ENCODE assay signal across 9 cellular contexts in the genomic region with DNA sequence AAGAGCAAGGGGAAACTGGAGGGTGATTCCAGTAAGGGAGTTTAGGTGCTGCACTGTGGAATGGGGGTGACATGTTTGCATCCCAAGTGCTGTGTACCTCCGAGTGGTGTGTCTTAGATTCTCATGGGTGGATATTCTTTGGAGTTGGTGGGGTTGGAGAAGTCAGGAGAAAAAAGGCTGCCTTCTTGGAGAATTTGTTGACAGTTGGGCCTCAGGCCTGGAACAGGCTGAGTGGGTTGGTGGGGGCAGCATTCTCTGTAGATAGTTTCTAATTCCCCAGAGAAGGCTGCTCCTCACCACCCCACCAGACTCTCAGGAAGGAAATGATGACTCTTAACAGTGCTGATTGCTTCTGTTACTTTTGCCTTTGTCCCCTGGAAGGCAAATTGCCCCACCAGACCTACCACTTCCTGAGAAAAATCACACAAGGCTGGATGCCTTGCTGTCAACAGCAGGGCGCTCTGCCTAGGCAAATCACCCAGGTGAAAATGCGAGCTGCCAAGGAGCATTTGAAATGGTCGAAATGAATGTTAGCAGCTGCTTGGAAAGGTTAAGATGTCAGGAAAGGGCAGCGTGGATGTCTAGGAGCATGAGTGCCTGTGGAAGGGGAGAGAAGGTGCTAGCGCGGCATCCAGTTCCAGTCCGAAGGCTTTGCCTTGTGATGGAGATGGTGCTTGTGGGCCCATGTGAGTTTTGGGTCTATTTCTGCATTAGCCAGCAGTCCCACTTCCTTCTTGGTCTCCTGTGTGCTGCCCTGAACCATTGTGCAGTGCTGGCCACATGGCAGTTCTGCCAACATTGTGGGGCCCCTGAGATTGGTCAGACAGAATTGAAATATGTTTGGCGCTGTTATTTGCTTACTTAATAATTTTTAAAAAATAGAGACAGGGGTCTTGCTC. TPM values are rescaled to one million over a fixed set of nuclear protein-coding genes. Genes with fewer than 3 reads are reported as not detected.
DNase-seq lines count a peak whose midpoint lies in the region; ATAC-seq and TF ChIP-seq lines count a peak whose summit lies in the region.
"Had no signal": no experiment of that assay in that cellular context is flagged by ENCODE, and none has a peak within 500 bp of the region (broad histone marks: within the 10 kb centered on the region; RNA-seq: fewer than 3 reads in every experiment).

No MANE protein-coding gene starts in this region.

- H2AK5ac ChIP-seq in mesendoderm (ENCODE audit: low read length) = peak overlapping the region; percentile 79

- peak; percentile 78 for ATAC-seq in GM21515 (IDR thresholded peaks at IDR 0.05; ENCODE audit: unreplicated experiment)

- peak overlapping the region; percentile 5 for H4K5ac ChIP-seq in mesendoderm (ENCODE audit: low read length)

- peak overlapping the region; percentile 57 for H3K18ac ChIP-seq in mesendoderm (ENCODE audit: low read length)

- H3K27me3 ChIP-seq in HUES6 (ENCODE audit: control insufficient read depth, insufficient read depth, low read length) (no peaks in the 10 kb centered on the region), mesendoderm (ENCODE audit: insufficient read depth, low read length, poor library complexity) (no peaks in the 10 kb centered on the region)
- H3K27me3 ChIP-seq: vagina had no signal

- H3K4ac ChIP-seq in mesendoderm (ENCODE audit: low read depth, low read length) = peak overlapping the region; percentile 49

- H4K8ac ChIP-seq in mesendoderm (ENCODE audit: low read depth, low read length) = no peak overlapping the region

- peak overlapping the region; percentile 39 for H3K9ac ChIP-seq in HUES6 (ENCODE audit: low read length)
- H3K9ac ChIP-seq in mesendoderm (ENCODE audit: low read length) = peak overlapping the region; percentile 46

- peak overlapping the region; percentile 73 for H2BK5ac ChIP-seq in mesendoderm (ENCODE audit: low read length)

- H3K4me1 ChIP-seq in HUES6 (ENCODE audit: control insufficient read depth, insufficient read depth, low read length) (peaks cover 43% of the 10 kb centered on the region), mesendoderm (ENCODE audit: control insufficient read depth, low read depth, low read length) (peaks cover 21% of the 10 kb centered on the region)
- H3K4me1 ChIP-seq: vagina had no signal

- peak overlapping the region; percentile 36; the same call in 1 of the 2 replicates for H3K27ac ChIP-seq in HUES6 (ENCODE audit: low read depth, low read length)
- peak overlapping the region; percentile 30 for H3K27ac ChIP-seq in mesendoderm (ENCODE audit: low read depth, low read length)
- H3K27ac ChIP-seq: vagina had no signal

- no peaks in the 10 kb centered on the region for H3K79me2 ChIP-seq in mesendoderm (ENCODE audit: control insufficient read depth, insufficient read depth, low read length)

- WGBS in mesendoderm (ENCODE audit: extremely low coverage, insufficient coverage, low lambda C conversion rate) = no CpG with 5 or more reads among the region's 9 CpGs

- H3K23ac ChIP-seq in mesendoderm (ENCODE audit: low read length) = peak overlapping the region; percentile 92

- no peaks in the 10 kb centered on the region for H3K9me3 ChIP-seq in HUES6 (ENCODE audit: control insufficient read depth, insufficient read depth, low read depth, low read length)
- H3K9me3 ChIP-seq: vagina had no signal

- peaks cover 15% of the 10 kb centered on the region; the same call in 1 of the 2 replicates for H3K36me3 ChIP-seq in HUES6 (ENCODE audit: control insufficient read depth, insufficient read depth, low read length)
- no peaks in the 10 kb centered on the region for H3K36me3 ChIP-seq in mesendoderm (ENCODE audit: control insufficient read depth, insufficient read depth, low read length)
- H3K36me3 ChIP-seq: vagina had no signal

- peak overlapping the region; percentile 14 for H3K4me3 ChIP-seq in GM12864 (ENCODE audit: low read depth, low read length)
- H3K4me3 ChIP-seq in HUES6 (ENCODE audit: low read depth, low read length) = no peak overlapping the region
- H3K4me3 ChIP-seq in mesendoderm (ENCODE audit: low read length) = no peak overlapping the region
- H3K4me3 ChIP-seq: vagina had no signal

- H2BK120ac ChIP-seq in mesendoderm (ENCODE audit: low read depth, low read length) = peak overlapping the region; percentile 6

- no peak for TF ChIP-seq CTCF in GM12864 (IDR thresholded peaks at IDR 0.05; ENCODE audit: low read depth, low read length, missing control alignments)

- no peak for DNase-seq in GM12864 (ENCODE audit: low read depth)
- peak; percentile 59 for DNase-seq in activated T-cell treated with anti-CD3 and anti-CD28 coated beads, Interleukin-2, amount 50 U/mL, for 1 hour
- DNase-seq in mesendoderm = peak; percentile 75
- no peak for DNase-seq in NCI-H2081 treated with DMSO at 0.1 percent for 48 hours (lab: John Stamatoyannopoulos, UW)
- no peak for DNase-seq in HPDE6-E6E7 (ENCODE audit: extremely low spot score)
- no peak for DNase-seq in foreskin melanocyte

- H3K56ac ChIP-seq in mesendoderm (ENCODE audit: low read length) = peak overlapping the region; percentile 76

- no peak overlapping the region for H2BK15ac ChIP-seq in mesendoderm (replicated peaks; ENCODE audit: low read depth)

- H3K79me1 ChIP-seq in mesendoderm (ENCODE audit: low read length) = peaks cover 3% of the 10 kb centered on the region

- no peak overlapping the region for H3K4me2 ChIP-seq in mesendoderm (ENCODE audit: low read length)

RNA-seq across cellular contexts. Expression of a gene that starts 30.4 kb away (rescaled TPM):
- 8.8 TPM for polyA plus RNA-seq in mesendoderm (2013, experiment 1 of 2)
- 8.7 TPM for polyA plus RNA-seq in mesendoderm (2013, experiment 2 of 2)

Comparison
In these comparisons a context has a peak if more than half of its experiments do, and no peak if none do; other contexts are left out.
1. DNase-seq: peak in activated T-cell treated with anti-CD3 and anti-CD28 coated beads, Interleukin-2, amount 50 U/mL, for 1 hour (single experiment) and mesendoderm (single experiment); none in GM12864 (single experiment), NCI-H2081 treated with DMSO at 0.1 percent for 48 hours (single experiment), HPDE6-E6E7 (single experiment) and foreskin melanocyte (single experiment).